ENCODE assay signal across 22 cellular contexts in genomic region chr21:31254131-31254530, GRCh38.
"Had no signal": no experiment of that assay in that cellular context is flagged by ENCODE, and none has a peak within 500 bp of the region (broad histone marks: within the 10 kb centered on the region; RNA-seq: fewer than 3 reads in every experiment).

No MANE protein-coding gene starts in this region.

- H3K4me3 ChIP-seq: dorsolateral prefrontal cortex, esophagus muscularis mucosa, gastrocnemius medialis, heart right ventricle, pancreas, suprapubic skin, thyroid gland, upper lobe of right lung, vagina had no signal

- H3K27ac ChIP-seq: esophagus muscularis mucosa, gastrocnemius medialis, heart right ventricle, pancreas, suprapubic skin, thyroid gland, upper lobe of right lung, vagina had no signal

- H3K36me3 ChIP-seq: esophagus muscularis mucosa, gastrocnemius medialis, pancreas, thyroid gland, upper lobe of right lung, vagina had no signal

- DNase-seq: dorsolateral prefrontal cortex; effector CD8-positive, alpha-beta T cell; gastrocnemius medialis; heart right ventricle; hypothalamus; kidney glomerular epithelial cell; mesendoderm; naive B cell; occipital lobe; pancreas; right cardiac atrium; small intestine; stimulated activated CD4-positive, alpha-beta T cell treated with anti-CD3 and anti-CD28 coated beads, Interleukin-4, amount 100 ng/mL, for 1 hour; stimulated activated CD8-positive, alpha-beta memory T cell treated with anti-CD3 and anti-CD28 coated beads, Interleukin-4, amount 100 ng/mL, for 48 hours; stimulated activated naive CD8-positive, alpha-beta T cell treated with anti-CD3 and anti-CD28 coated beads, Interleukin-15, Interleukin-2, amounts not matched to agents 100 U/mL and 50 U/mL, for 24 hours; thyroid gland; upper lobe of right lung had no signal

- H3K4me1 ChIP-seq: esophagus muscularis mucosa, gastrocnemius medialis, pancreas, suprapubic skin, thyroid gland, upper lobe of right lung, vagina had no signal

- H3K27me3 ChIP-seq: dorsolateral prefrontal cortex, gastrocnemius medialis, pancreas, suprapubic skin, thyroid gland, upper lobe of right lung, vagina had no signal

- ATAC-seq: gastrocnemius medialis; heart right ventricle; pancreas; right cardiac atrium; stimulated activated effector memory CD8-positive, alpha-beta T cell treated with anti-CD3 and anti-CD28 coated beads, Interleukin-12 subunit alpha, Interleukin-12 subunit beta, amount 100 ng/mL, for 72 hours; stimulated activated naive CD8-positive, alpha-beta T cell treated with anti-CD3 and anti-CD28 coated beads, Interleukin-15, Interleukin-2, amounts not matched to agents 100 U/mL and 50 U/mL, for 24 hours; upper lobe of right lung had no signal

- H3K9me3 ChIP-seq: esophagus muscularis mucosa, gastrocnemius medialis, heart right ventricle, pancreas, suprapubic skin, thyroid gland, upper lobe of right lung, vagina had no signal

- FAIRE-seq: islet of Langerhans, pancreas, small intestine had no signal
